In the genomic region with DNA sequence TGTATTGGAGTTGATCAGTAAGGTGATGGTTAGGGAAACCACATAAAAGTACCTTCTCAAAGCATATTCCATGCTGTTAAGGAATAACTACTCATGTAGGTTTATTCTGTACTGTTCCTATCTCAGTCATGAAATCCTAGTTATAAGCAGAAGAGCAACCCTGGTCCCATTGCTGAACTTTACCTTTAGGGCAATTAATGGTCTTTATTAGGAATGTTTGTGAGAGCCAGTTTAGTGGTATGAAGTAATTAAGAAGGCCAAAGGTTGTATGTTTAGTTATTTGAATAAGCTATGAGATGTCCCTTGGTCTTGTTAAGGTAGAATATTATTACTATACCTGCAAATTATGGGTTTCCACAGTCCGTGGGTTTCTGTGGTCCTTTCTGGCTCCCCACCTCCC, we compare ENCODE assay signal across 17 cellular contexts.
"Had no signal": no experiment of that assay in that cellular context is flagged by ENCODE, and none has a peak within 500 bp of the region (broad histone marks: within the 10 kb centered on the region; RNA-seq: fewer than 3 reads in every experiment).

No MANE protein-coding gene starts in this region.

- DNase-seq: activated B cell treated with CpG ODN at 0.5 μM for 24 hours; activated CD4-positive, alpha-beta T cell treated with anti-CD3 and anti-CD28 coated beads for 1 hour; activated CD4-positive, alpha-beta T cell treated with anti-CD3 and anti-CD28 coated beads, Interleukin-2, amount 10 ng/mL, durations not matched to agents 24 days and 14 days; activated CD4-positive, alpha-beta T cell treated with anti-CD3 and anti-CD28 coated beads, Interleukin-2, amount 50 U/mL, for 48 hours; activated CD8-positive, alpha-beta memory T cell treated with anti-CD3 and anti-CD28 coated beads, Interleukin-2, amount 10 ng/mL, durations not matched to agents 7 days and 5 days; activated effector memory CD4-positive, alpha-beta T cell treated with anti-CD3 and anti-CD28 coated beads, Interleukin-2, amount 50 U/mL, for 16 hours; activated naive CD4-positive, alpha-beta T cell treated with Interleukin-2 at 50 U/mL for 16 hours; activated naive CD8-positive, alpha-beta T cell treated with anti-CD3 and anti-CD28 coated beads, Interleukin-2, amount 50 U/mL, for 24 hours; activated T-cell treated with anti-CD3 and anti-CD28 coated beads, Interleukin-2, amount 50 U/mL, for 4 hours; amniotic stem cell; NCI-H2081 treated with DMSO at 0.1 percent for 48 hours; NCI-H2171; NCI-H226; NCI-H526; PC-9; T-helper 9 cell had no signal

- FAIRE-seq: astrocyte had no signal

- H2AFZ ChIP-seq: PC-9 had no signal

- H3K27ac ChIP-seq: PC-9 had no signal

- H3K4me3 ChIP-seq: PC-9 had no signal

- H3K4me2 ChIP-seq: PC-9 had no signal

- ATAC-seq: activated CD8-positive, alpha-beta memory T cell treated with anti-CD3 and anti-CD28 coated beads, Interleukin-2, amount 10 ng/mL, durations not matched to agents 7 days and 5 days; activated naive CD8-positive, alpha-beta T cell treated with anti-CD3 and anti-CD28 coated beads, Interleukin-2, amount 50 U/mL, for 24 hours; activated T-cell treated with anti-CD3 and anti-CD28 coated beads, Interleukin-2, amount 50 U/mL, for 4 hours had no signal
